In genomic region chr2:189218236-189218635, GRCh38 we compare ENCODE assay signal across 1 cellular context.
TF ChIP-seq lines count a peak whose summit lies in the region.

No MANE protein-coding gene starts in this region.

TF ChIP-seq in endothelial cell of umbilical vein, 7 proteins besides CTCF, POLR2A, EP300 and RAD21 (continued from another document):
- TF ChIP-seq POLR2AphosphoS5 (IDR thresholded peaks at IDR 0.05; ENCODE audit: insufficient read depth, low read depth, low read length): no peak
- no peak for TF ChIP-seq GATA2 (IDR thresholded peaks at IDR 0.05; ENCODE audit: insufficient read depth, insufficient read length, low read depth, low read length)
- no peak for TF ChIP-seq JUN (IDR thresholded peaks at IDR 0.05; ENCODE audit: borderline replicate concordance, insufficient read depth, insufficient read length, low read depth)
- no peak for TF ChIP-seq MAX (IDR thresholded peaks at IDR 0.05; ENCODE audit: insufficient read depth, insufficient read length)
- no peak for TF ChIP-seq FOS (IDR thresholded peaks at IDR 0.05; ENCODE audit: borderline replicate concordance, insufficient read depth, low read length)
- no peak for TF ChIP-seq EZH2 (IDR thresholded peaks at IDR 0.05; ENCODE audit: borderline replicate concordance, low read depth, low read length, severe bottlenecking)
TF ChIP-seq in endothelial cell of umbilical vein: peak in this region for 0.
